8 cellular contexts compared by ENCODE assay signal in the genomic region with DNA sequence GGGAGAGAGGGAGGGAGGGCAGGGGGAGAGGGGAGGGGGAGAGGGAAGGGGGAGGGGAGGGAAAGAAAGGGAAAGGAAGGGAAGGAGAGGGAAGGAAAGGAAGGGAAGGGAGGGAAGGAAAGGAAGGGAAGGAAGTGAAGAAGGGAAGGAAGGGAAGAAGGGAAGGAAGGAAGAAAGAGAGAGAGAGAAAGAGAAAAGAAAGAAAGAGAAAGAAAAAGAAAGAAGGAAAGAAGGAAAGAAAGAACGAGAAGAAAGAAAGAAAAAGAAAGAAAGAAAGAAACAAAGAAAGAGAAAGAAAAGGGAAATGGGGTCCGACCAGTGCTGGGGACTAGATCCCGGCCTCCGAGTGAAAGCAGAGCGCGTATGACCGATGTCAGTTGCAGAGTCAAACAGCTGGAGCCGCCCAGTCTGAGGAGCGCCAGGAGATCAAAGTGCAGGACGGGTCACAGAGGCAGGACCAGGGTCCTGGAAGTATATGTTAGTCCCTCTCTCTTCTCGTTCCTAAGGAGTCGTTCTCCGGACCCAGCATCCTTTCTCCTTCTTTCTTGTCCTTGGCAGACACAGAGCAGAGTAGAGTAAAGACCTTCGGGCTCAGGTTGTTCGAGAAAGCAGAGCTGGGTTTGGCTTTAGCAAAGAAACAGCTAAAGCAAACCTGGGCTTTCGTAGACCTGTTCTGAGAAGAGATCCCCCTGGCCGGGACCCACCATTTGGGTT.
DNase-seq lines count a peak whose midpoint lies in the region; ATAC-seq and TF ChIP-seq lines count a peak whose summit lies in the region.

No MANE protein-coding gene starts in this region.

- ATAC-seq in HG02884 (IDR thresholded peaks at IDR 0.05; ENCODE audit: unreplicated experiment): peak; percentile 29
- ATAC-seq in activated naive CD8-positive, alpha-beta T cell treated with anti-CD3 and anti-CD28 coated beads, Interleukin-2, amount 10 ng/mL, durations not matched to agents 7 days and 5 days (ENCODE audit: low read depth): peak; percentile 42

- 2% methylated on average over 16 of the region's 17 CpGs for WGBS in mesenchymal stem cell

- H3K27ac Mint-ChIP-seq in activated naive CD8-positive, alpha-beta T cell treated with anti-CD3 and anti-CD28 coated beads, Interleukin-2, amount 10 ng/mL, durations not matched to agents 7 days and 5 days: no peak overlapping the region

- no peak overlapping the region for H3K4me2 ChIP-seq in mesenchymal stem cell (ENCODE audit: low read length, poor library complexity, severe bottlenecking)

- no peaks in the 10 kb centered on the region for H3K36me3 ChIP-seq in mesenchymal stem cell (ENCODE audit: control insufficient read depth in 1 of 2, insufficient read depth in 2 of 2, low read depth in 1 of 2, low read length in 2 of 2)

- no peak overlapping the region for H3K4ac ChIP-seq in mesenchymal stem cell (ENCODE audit: low read depth in 1 of 2, low read length in 2 of 2)

- no peak overlapping the region for H2AFZ ChIP-seq in mesenchymal stem cell (ENCODE audit: low read depth, low read length)

- no peak overlapping the region for H2BK15ac ChIP-seq in mesenchymal stem cell (ENCODE audit: low read depth, poor library complexity, severe bottlenecking)

- POLR2A ChIA-PET in activated naive CD8-positive, alpha-beta T cell treated with anti-CD3 and anti-CD28 coated beads, Interleukin-2, amount 10 ng/mL, durations not matched to agents 7 days and 5 days (lab: Charles Lee): no interaction called here

- no peaks in the 10 kb centered on the region for H3K79me1 ChIP-seq in mesenchymal stem cell (replicated peaks; ENCODE audit: low read length, poor library complexity, severe bottlenecking)

- H4K8ac ChIP-seq in mesenchymal stem cell (ENCODE audit: low read length): no peak overlapping the region

- no peak overlapping the region for H3K27ac ChIP-seq in mesenchymal stem cell (ENCODE audit: low read length, poor library complexity, severe bottlenecking)

- peaks cover 5 to 9% of the 10 kb centered on the region in 2 experiments for H3K27me3 ChIP-seq in mesenchymal stem cell (ENCODE audit: control insufficient read depth in 1 of 2, insufficient read depth in 1 of 2, low read length in 2 of 2)

- no peak for DNase-seq in GM10266 (ENCODE audit: extremely low spot score)
- no peak for DNase-seq in activated naive CD8-positive, alpha-beta T cell treated with anti-CD3 and anti-CD28 coated beads, Interleukin-2, amount 10 ng/mL, durations not matched to agents 7 days and 5 days
- DNase-seq in mesenchymal stem cell: peak; percentile 44
- DNase-seq in NCI-H2029 (lab: John Stamatoyannopoulos, UW): no peak
- no peak for DNase-seq in stimulated activated CD4-positive, alpha-beta T cell treated with anti-CD3 and anti-CD28 coated beads, Interleukin-4, amount 100 ng/mL, for 4 hours
- DNase-seq in cerebellum (ENCODE audit: low spot score): no peak
- no peak for DNase-seq in NCI-H524 (lab: John Stamatoyannopoulos, UW)

- H2AK5ac ChIP-seq in mesenchymal stem cell (ENCODE audit: low read length, severe bottlenecking): no peak overlapping the region

- H3K4me1 Mint-ChIP-seq in activated naive CD8-positive, alpha-beta T cell treated with anti-CD3 and anti-CD28 coated beads, Interleukin-2, amount 10 ng/mL, durations not matched to agents 7 days and 5 days: peaks cover 6% of the 10 kb centered on the region

- H3K9ac ChIP-seq in mesenchymal stem cell (ENCODE audit: low read length): peak overlapping the region; percentile 77

- H3K27me3 Mint-ChIP-seq in activated naive CD8-positive, alpha-beta T cell treated with anti-CD3 and anti-CD28 coated beads, Interleukin-2, amount 10 ng/mL, durations not matched to agents 7 days and 5 days: peaks cover 22% of the 10 kb centered on the region

- no peak overlapping the region for H3K14ac ChIP-seq in mesenchymal stem cell (ENCODE audit: low read length in 2 of 2)

- no peak overlapping the region for H4K91ac ChIP-seq in mesenchymal stem cell (ENCODE audit: low read length)

- no peak overlapping the region for H2BK5ac ChIP-seq in mesenchymal stem cell (ENCODE audit: low read depth, low read length, poor library complexity, severe bottlenecking)

- H2BK120ac ChIP-seq in mesenchymal stem cell (ENCODE audit: low read depth, low read length): no peak overlapping the region

- H3K23ac ChIP-seq in mesenchymal stem cell (ENCODE audit: low read length in 2 of 2): no peak overlapping the region

- H3K9me3 ChIP-seq in mesenchymal stem cell (ENCODE audit: control insufficient read depth, low read length): no peaks in the 10 kb centered on the region

- no peaks in the 10 kb centered on the region for H3K4me1 ChIP-seq in mesenchymal stem cell (ENCODE audit: control insufficient read depth, insufficient read depth, low read depth, low read length)

- H3K9me3 Mint-ChIP-seq in activated naive CD8-positive, alpha-beta T cell treated with anti-CD3 and anti-CD28 coated beads, Interleukin-2, amount 10 ng/mL, durations not matched to agents 7 days and 5 days: no peaks in the 10 kb centered on the region

- peak overlapping the region in 1 of 2 experiments; percentile 30 for H3K18ac ChIP-seq in mesenchymal stem cell (ENCODE audit: low read depth in 1 of 2, low read length in 2 of 2)

- H2BK12ac ChIP-seq in mesenchymal stem cell (ENCODE audit: low read length in 2 of 2): no peak overlapping the region

- no peaks in the 10 kb centered on the region for H3K36me3 Mint-ChIP-seq in activated naive CD8-positive, alpha-beta T cell treated with anti-CD3 and anti-CD28 coated beads, Interleukin-2, amount 10 ng/mL, durations not matched to agents 7 days and 5 days

- peak; percentile 9 for TF ChIP-seq CTCF in GM10266 (IDR thresholded peaks at IDR 0.05; ENCODE audit: control insufficient read depth, insufficient read depth, low read depth, missing control alignments)

- peak overlapping the region; percentile 61 for H3K4me3 Mint-ChIP-seq in activated naive CD8-positive, alpha-beta T cell treated with anti-CD3 and anti-CD28 coated beads, Interleukin-2, amount 10 ng/mL, durations not matched to agents 7 days and 5 days

- peak overlapping the region in 1 of 2 experiments; percentile 78 for H3K4me3 ChIP-seq in mesenchymal stem cell (ENCODE audit: insufficient read depth in 1 of 2, low read depth in 1 of 2, low read length in 2 of 2)
